ENCODE assay signal across 11 cellular contexts in genomic region chr3:13352621-13353131, GRCh38.
DNase-seq lines count a peak whose midpoint lies in the region; ATAC-seq lines count a peak whose summit lies in the region.
"Had no signal": no experiment of that assay in that cellular context is flagged by ENCODE, and none has a peak within 500 bp of the region (broad histone marks: within the 10 kb centered on the region; RNA-seq: fewer than 3 reads in every experiment).

No MANE protein-coding gene starts in this region.

- no peaks in the 10 kb centered on the region for H3K79me1 ChIP-seq in mesenchymal stem cell (replicated peaks; ENCODE audit: low read length, poor library complexity, severe bottlenecking)

- ATAC-seq in HG03442 (IDR thresholded peaks at IDR 0.05; ENCODE audit: unreplicated experiment) (no peak), GM19351 (IDR thresholded peaks at IDR 0.05; ENCODE audit: unreplicated experiment) (no peak)

- H4K8ac ChIP-seq in mesenchymal stem cell (ENCODE audit: low read length) = no peak overlapping the region

- H3K27ac ChIP-seq in BLaER1 = peak overlapping the region; percentile 77
- H3K27ac ChIP-seq in mesenchymal stem cell (ENCODE audit: low read length, poor library complexity, severe bottlenecking) = no peak overlapping the region

- H3K4me1 ChIP-seq in BLaER1 = peaks cover 94% of the 10 kb centered on the region
- peaks cover 29% of the 10 kb centered on the region for H3K4me1 ChIP-seq in mesenchymal stem cell (ENCODE audit: control insufficient read depth, insufficient read depth, low read depth, low read length)

- H3K4me3 ChIP-seq in BLaER1 (0 out of 2 replicates have a peak overlapping the region, but pooled peaks have one; percentile 13), mesenchymal stem cell (ENCODE audit: insufficient read depth in 1 of 2, low read depth in 1 of 2, low read length in 2 of 2) (no peak overlapping the region)

- peak overlapping the region in 1 of 2 experiments; percentile 18 for H3K14ac ChIP-seq in mesenchymal stem cell (ENCODE audit: low read length in 2 of 2)

- no peak overlapping the region for H2AK5ac ChIP-seq in mesenchymal stem cell (ENCODE audit: low read length, severe bottlenecking)

- peak; percentile 70 for DNase-seq in HT1080 (ENCODE audit: low read depth)
- peak; percentile 24 for DNase-seq in activated T-cell treated with anti-CD3 and anti-CD28 coated beads for 4 hours
- peak; percentile 21 for DNase-seq in mesenchymal stem cell
- no peak for DNase-seq in NCI-H748 treated with DMSO at 0.1 percent for 48 hours (lab: John Stamatoyannopoulos, UW)
- DNase-seq in NCI-H2171 treated with DMSO at 0.1 percent for 48 hours (lab: John Stamatoyannopoulos, UW) = no peak
- DNase-seq: foreskin melanocyte, NCI-H345, posterior cingulate gyrus had no signal

- H3K4ac ChIP-seq in mesenchymal stem cell (ENCODE audit: low read depth in 1 of 2, low read length in 2 of 2) = no peak overlapping the region

- peak overlapping the region; percentile 16 for H4K91ac ChIP-seq in mesenchymal stem cell (ENCODE audit: low read length)

- peak overlapping the region; percentile 91 for H3K4me2 ChIP-seq in BLaER1
- H3K4me2 ChIP-seq in mesenchymal stem cell (ENCODE audit: low read length, poor library complexity, severe bottlenecking) = no peak overlapping the region

- no peak overlapping the region for H3K23ac ChIP-seq in mesenchymal stem cell (ENCODE audit: low read length in 2 of 2)

- 67% methylated on average over 7 of the region's 7 CpGs for WGBS in mesenchymal stem cell

- H2BK12ac ChIP-seq in mesenchymal stem cell (ENCODE audit: low read length in 2 of 2) = no peak overlapping the region

- no peak overlapping the region for H2AFZ ChIP-seq in mesenchymal stem cell (ENCODE audit: low read depth, low read length)

- H3K27me3 ChIP-seq in BLaER1 (no peaks in the 10 kb centered on the region), mesenchymal stem cell (ENCODE audit: control insufficient read depth in 1 of 2, insufficient read depth in 1 of 2, low read length in 2 of 2) (peaks cover 10 to 46% of the 10 kb centered on the region in 2 experiments)

- no peak overlapping the region for H3K18ac ChIP-seq in mesenchymal stem cell (ENCODE audit: low read depth in 1 of 2, low read length in 2 of 2)

- peaks cover 7% of the 10 kb centered on the region; the same call in 1 of the 2 replicates for H3K9me3 ChIP-seq in BLaER1
- H3K9me3 ChIP-seq in mesenchymal stem cell (ENCODE audit: control insufficient read depth, low read length) = no peaks in the 10 kb centered on the region

- H3K36me3 ChIP-seq in BLaER1 = peaks cover 85% of the 10 kb centered on the region
- no peaks in the 10 kb centered on the region for H3K36me3 ChIP-seq in mesenchymal stem cell (ENCODE audit: control insufficient read depth in 1 of 2, insufficient read depth in 2 of 2, low read depth in 1 of 2, low read length in 2 of 2)

- H2BK120ac ChIP-seq in mesenchymal stem cell (ENCODE audit: low read depth, low read length) = no peak overlapping the region

- H4K20me1 ChIP-seq in BLaER1 = peaks cover 80% of the 10 kb centered on the region

- no peak overlapping the region for H2BK15ac ChIP-seq in mesenchymal stem cell (ENCODE audit: low read depth, poor library complexity, severe bottlenecking)

- no peak overlapping the region for H2BK5ac ChIP-seq in mesenchymal stem cell (ENCODE audit: low read depth, low read length, poor library complexity, severe bottlenecking)

- H3K9ac ChIP-seq in BLaER1 (no peak overlapping the region; the same call in 1 of the 2 replicates), mesenchymal stem cell (ENCODE audit: low read length) (no peak overlapping the region)

Comparison
In these comparisons a context has a peak if more than half of its experiments do, and no peak if none do; other contexts are left out.
1. DNase-seq: peak in HT1080 (single experiment), activated T-cell treated with anti-CD3 and anti-CD28 coated beads for 4 hours (single experiment) and mesenchymal stem cell (single experiment); none in NCI-H748 treated with DMSO at 0.1 percent for 48 hours (single experiment) and NCI-H2171 treated with DMSO at 0.1 percent for 48 hours (single experiment).